ENCODE assay signal across 26 cellular contexts in the genomic region with DNA sequence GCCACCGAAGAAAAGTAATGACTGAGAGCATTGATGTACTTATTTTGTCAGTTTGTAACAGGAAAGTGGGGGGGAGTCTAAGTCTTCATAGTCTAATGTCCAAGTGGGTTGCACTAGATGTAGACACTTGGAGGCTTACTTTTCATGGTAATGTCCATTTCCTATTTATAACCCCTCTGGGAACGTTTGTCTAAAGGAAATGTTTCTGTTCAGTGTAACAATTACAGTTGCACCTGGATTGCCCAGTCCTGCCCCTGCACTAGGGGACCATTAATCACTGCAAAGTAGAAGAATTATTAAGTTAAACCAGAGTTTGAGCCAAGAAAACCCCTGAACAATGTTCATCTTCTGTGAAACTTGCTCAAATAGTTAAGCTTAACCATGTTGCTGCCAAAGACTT.
"Had no signal": no experiment of that assay in that cellular context is flagged by ENCODE, and none has a peak within 500 bp of the region (broad histone marks: within the 10 kb centered on the region; RNA-seq: fewer than 3 reads in every experiment).

No MANE protein-coding gene starts in this region.

- H2AFZ ChIP-seq: PC-9 had no signal

- H3K27ac Mint-ChIP-seq: IgD-negative memory B cell, T-cell had no signal

- DNase-seq: Kasumi-1, MG63, NCI-H1092, NCI-H1105 treated with DMSO at 0.1 percent for 48 hours, NCI-H1417 treated with DMSO at 0.1 percent for 48 hours, NCI-H146, NCI-H1694 treated with DMSO at 0.1 percent for 48 hours, NCI-H1930, NCI-H2081, NCI-H2107, NCI-H226, NCI-H446, NCI-H510A, NCI-H524 treated with DMSO at 0.1 percent for 48 hours, NCI-H69, NCI-H774, PC-9, Peyer's patch, SHP77 treated with DMSO at 0.1 percent for 48 hours, SJCRH30, SW 1271, T-cell had no signal

- ATAC-seq: K562, Right ventricle myocardium inferior, T-cell had no signal

- H3K27me3 ChIP-seq: Peyer's patch had no signal

- H3K4me3 Mint-ChIP-seq: T-cell had no signal

- H3K4me1 Mint-ChIP-seq: T-cell had no signal

- H3K27ac ChIP-seq: KMS-11, PC-9, Peyer's patch, SJCRH30 had no signal

- H3K4me1 ChIP-seq: Peyer's patch, SJCRH30 had no signal

- H3K4me2 ChIP-seq: KMS-11, PC-9 had no signal

- H3K27me3 Mint-ChIP-seq: IgD-negative memory B cell, T-cell had no signal

- FAIRE-seq: K562 had no signal

- H3K36me3 ChIP-seq: MG63, Peyer's patch, SJCRH30 had no signal

- H3K9ac ChIP-seq: KMS-11 had no signal

- H3K4me3 ChIP-seq: K562, MG63, PC-9, Peyer's patch, SJCRH30 had no signal

- H3K9me3 ChIP-seq: MG63, Peyer's patch, SJCRH30 had no signal

- H3K9me3 Mint-ChIP-seq: T-cell had no signal
